ENCODE assay signal across 1 cellular context in genomic region chr5:173614591-173614990, GRCh38.
TF ChIP-seq lines count a peak whose summit lies in the region.

No MANE protein-coding gene starts in this region.

TF ChIP-seq in HCT116, 20 proteins besides CTCF, POLR2A, EP300 and RAD21:
- no peak for TF ChIP-seq REST (IDR thresholded peaks at IDR 0.05; ENCODE audit: low read depth)
- no peak for TF ChIP-seq ZFX (IDR thresholded peaks at IDR 0.05)
- TF ChIP-seq ZNF274 (IDR thresholded peaks at IDR 0.05; ENCODE audit: low read depth, low read length) = no peak
- TF ChIP-seq EZH2 (IDR thresholded peaks at IDR 0.05) = no peak
- TF ChIP-seq SP1 (IDR thresholded peaks at IDR 0.05; ENCODE audit: low read depth) = no peak
- no peak for TF ChIP-seq SIN3A (IDR thresholded peaks at IDR 0.05; ENCODE audit: low read depth)
- no peak for TF ChIP-seq CEBPB (IDR thresholded peaks at IDR 0.05; ENCODE audit: low read depth)
- no peak for TF ChIP-seq SRF (IDR thresholded peaks at IDR 0.05; ENCODE audit: low read depth)
- TF ChIP-seq YY1 (IDR thresholded peaks at IDR 0.05; ENCODE audit: extremely low read depth, insufficient replicate concordance, low read depth, low read length) = no peak
